In genomic region chr19:1103691-1104451, GRCh38 we compare ENCODE assay signal across 1 cellular context.
TF ChIP-seq lines count a peak whose summit lies in the region.

Gene GPX4, plus strand, starts transcription at chr19:1103994. Its CDS starts 50 bp downstream, at chr19:1104044.

TF ChIP-seq in HepG2, 621 proteins besides CTCF, POLR2A, EP300 and RAD21 (continued from another document and continues in another):
- no peak for TF ChIP-seq ZNF318 (CRISPR knock-in tag; IDR thresholded peaks at IDR 0.05)
- TF ChIP-seq ZNF569 (CRISPR knock-in tag; IDR thresholded peaks at IDR 0.05; ENCODE audit: borderline replicate concordance): no peak
- TF ChIP-seq ZNF792 (CRISPR knock-in tag; IDR thresholded peaks at IDR 0.05): peak; percentile 43; the same call in 1 of the 2 replicates
- TF ChIP-seq ZNF12 (CRISPR knock-in tag; IDR thresholded peaks at IDR 0.05): no peak
- 0 out of 2 replicates have a peak, but pooled peaks have one; percentile 29 for TF ChIP-seq ZNF891 (CRISPR knock-in tag; IDR thresholded peaks at IDR 0.05)
- TF ChIP-seq RFX1 (IDR thresholded peaks at IDR 0.05): no peak
- TF ChIP-seq ARNTL (CRISPR knock-in tag; IDR thresholded peaks at IDR 0.05): peak; percentile 37; the same call in 1 of the 2 replicates
- peak; percentile 50; the same call in 1 of the 2 replicates for TF ChIP-seq ZNF430 (CRISPR knock-in tag; IDR thresholded peaks at IDR 0.05)
- TF ChIP-seq HNRNPK (IDR thresholded peaks at IDR 0.05; ENCODE audit: low read depth, low read length, poor library complexity, severe bottlenecking): peak; percentile 80
- peak; percentile 83; the same call in 1 of the 2 replicates for TF ChIP-seq ZNF607 (CRISPR knock-in tag; IDR thresholded peaks at IDR 0.05; ENCODE audit: borderline replicate concordance)
- TF ChIP-seq GATAD1 (CRISPR knock-in tag; IDR thresholded peaks at IDR 0.05): 0 out of 2 replicates have a peak, but pooled peaks have one; percentile 29
- no peak for TF ChIP-seq SRF (IDR thresholded peaks at IDR 0.05; ENCODE audit: low read depth, low read length)
- TF ChIP-seq SAFB2 (CRISPR knock-in tag; IDR thresholded peaks at IDR 0.05; ENCODE audit: borderline replicate concordance, low read depth): peak; percentile 44; the same call in 1 of the 2 replicates
- TF ChIP-seq KAT2B (IDR thresholded peaks at IDR 0.05; ENCODE audit: borderline replicate concordance, low read depth, low read length): no peak
- peak; percentile 13; the same call in 1 of the 2 replicates for TF ChIP-seq ZNF275 (CRISPR knock-in tag; IDR thresholded peaks at IDR 0.05; ENCODE audit: borderline replicate concordance)
- no peak for TF ChIP-seq PHB2 (IDR thresholded peaks at IDR 0.05; ENCODE audit: partially characterized antibody)
- TF ChIP-seq ARNT (IDR thresholded peaks at IDR 0.05): no peak
- TF ChIP-seq BCL3 (CRISPR knock-in tag; IDR thresholded peaks at IDR 0.05): peak; percentile 72; the same call in 1 of the 2 replicates
- peak; percentile 80 for TF ChIP-seq ZNF18 (CRISPR knock-in tag; IDR thresholded peaks at IDR 0.05; ENCODE audit: insufficient replicate concordance)
- 0 out of 2 replicates have a peak, but pooled peaks have one; percentile 40 for TF ChIP-seq ZSCAN5A (CRISPR knock-in tag; IDR thresholded peaks at IDR 0.05; ENCODE audit: borderline replicate concordance)
- TF ChIP-seq SPEN (CRISPR knock-in tag; IDR thresholded peaks at IDR 0.05; ENCODE audit: low read depth): peak; percentile 57
- no peak for TF ChIP-seq RFX3 (CRISPR knock-in tag; IDR thresholded peaks at IDR 0.05)
- no peak for TF ChIP-seq ZNF737 (CRISPR knock-in tag; IDR thresholded peaks at IDR 0.05; ENCODE audit: borderline replicate concordance)
- no peak for TF ChIP-seq PLSCR1 (CRISPR knock-in tag; IDR thresholded peaks at IDR 0.05; ENCODE audit: borderline replicate concordance)
- peak; percentile 90 for TF ChIP-seq NR0B2 (CRISPR knock-in tag; IDR thresholded peaks at IDR 0.05)
- peak; percentile 85 for TF ChIP-seq SAP130 (CRISPR knock-in tag; IDR thresholded peaks at IDR 0.05; ENCODE audit: low read depth)
- TF ChIP-seq GATA4 (IDR thresholded peaks at IDR 0.05; ENCODE audit: borderline replicate concordance, low read depth): peak; percentile 31; the same call in 1 of the 2 replicates
- TF ChIP-seq BORCS8-MEF2B (CRISPR knock-in tag; IDR thresholded peaks at IDR 0.05): 0 out of 2 replicates have a peak, but pooled peaks have one; percentile 55
- peak; percentile 71; the same call in 1 of the 2 replicates for TF ChIP-seq SMAD1 (CRISPR knock-in tag; IDR thresholded peaks at IDR 0.05; ENCODE audit: borderline replicate concordance, low read depth)
- TF ChIP-seq CBX2 (IDR thresholded peaks at IDR 0.05; ENCODE audit: low read depth, low read length): no peak
- no peak for TF ChIP-seq CBX2 (CRISPR knock-in tag; IDR thresholded peaks at IDR 0.05; ENCODE audit: low read depth)
- no peak for TF ChIP-seq ZNF30 (CRISPR knock-in tag; IDR thresholded peaks at IDR 0.05)
- TF ChIP-seq ZNF670 (CRISPR knock-in tag; IDR thresholded peaks at IDR 0.05; ENCODE audit: borderline replicate concordance): peak; percentile 78; the same call in 1 of the 2 replicates
- TF ChIP-seq THAP7 (CRISPR knock-in tag; IDR thresholded peaks at IDR 0.05): 0 out of 2 replicates have a peak, but pooled peaks have one; percentile 52
- TF ChIP-seq SOX13 (IDR thresholded peaks at IDR 0.05): no peak; the same call in 1 of the 2 replicates
- peak; percentile 13 to 93; a peak in 1 of 4 replicates for TF ChIP-seq SOX13 (CRISPR knock-in tag; conservative IDR thresholded peaks at IDR 0.05 in 1 of 2, IDR thresholded peaks at IDR 0.05 in 1 of 2)
- no peak for TF ChIP-seq TERF1 (CRISPR knock-in tag; IDR thresholded peaks at IDR 0.05)
- no peak for TF ChIP-seq ZNF101 (CRISPR knock-in tag; IDR thresholded peaks at IDR 0.05; ENCODE audit: borderline replicate concordance, low read depth)
- TF ChIP-seq NCOA5 (CRISPR knock-in tag; IDR thresholded peaks at IDR 0.05): no peak
- no peak for TF ChIP-seq RARG (CRISPR knock-in tag; IDR thresholded peaks at IDR 0.05; ENCODE audit: low read depth)
- TF ChIP-seq ZUFSP (CRISPR knock-in tag; IDR thresholded peaks at IDR 0.05; ENCODE audit: borderline replicate concordance): no peak
- peak; percentile 87 for TF ChIP-seq ZNF709 (CRISPR knock-in tag; IDR thresholded peaks at IDR 0.05)
- TF ChIP-seq EEA1 (CRISPR knock-in tag; IDR thresholded peaks at IDR 0.05; ENCODE audit: borderline replicate concordance): peak; percentile 86; the same call in 1 of the 2 replicates
- TF ChIP-seq ETV6 (CRISPR knock-in tag; conservative IDR thresholded peaks at IDR 0.05): peak; percentile 56; the same call in 1 of the 2 replicates
- TF ChIP-seq GABPB1 (CRISPR knock-in tag; IDR thresholded peaks at IDR 0.05): peak; percentile 86
